Comparison of ENCODE assay signal across 15 cellular contexts in the genomic region with DNA sequence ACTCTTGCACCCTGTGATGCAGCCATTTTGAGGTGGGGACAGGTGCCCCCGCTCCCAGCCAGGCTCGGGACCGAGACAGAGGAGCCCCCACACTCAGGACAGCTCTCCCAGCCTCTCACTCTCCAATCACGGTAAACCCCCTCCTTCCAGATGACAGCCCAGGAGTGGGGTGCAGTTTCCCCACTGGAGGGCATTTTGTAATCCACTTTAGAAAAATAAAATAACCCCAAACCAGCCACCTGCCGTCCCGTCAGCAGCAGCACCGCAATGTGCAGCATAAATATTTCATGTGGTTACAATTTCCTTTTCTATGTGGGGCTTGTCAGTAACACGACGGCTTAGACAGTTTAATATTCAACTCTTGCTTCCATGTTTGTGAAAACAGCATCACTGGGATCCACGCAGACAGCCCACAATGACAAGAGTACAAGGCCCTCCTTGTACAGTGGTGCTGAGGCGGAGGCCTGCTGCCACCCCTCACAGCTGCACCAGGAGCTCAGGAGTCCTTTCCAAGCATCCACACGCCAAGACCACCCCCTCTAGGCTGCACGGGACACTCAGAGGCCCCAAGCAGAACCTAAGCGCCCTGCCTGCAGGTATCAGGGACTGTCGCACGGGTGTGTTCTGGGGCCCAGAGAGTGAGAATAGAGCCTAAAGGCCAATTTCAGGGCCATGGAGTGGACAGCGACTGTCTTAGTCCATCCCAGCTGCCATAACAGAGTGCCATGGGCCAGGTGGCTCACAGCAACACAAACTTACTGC.
DNase-seq lines count a peak whose midpoint lies in the region.
"Had no signal": no experiment of that assay in that cellular context is flagged by ENCODE, and none has a peak within 500 bp of the region (broad histone marks: within the 10 kb centered on the region; RNA-seq: fewer than 3 reads in every experiment).

No MANE protein-coding gene starts in this region.

- peak overlapping the region; percentile 30 for H3K27ac ChIP-seq in temporal lobe (ENCODE audit: low read depth, low read length)
- H3K27ac ChIP-seq: A549, adrenal gland, left ventricle myocardium inferior, SJSA1, thoracic aorta had no signal

- intact Hi-C loops in head of caudate nucleus (cut with DNase I) = no loop called here

- peak; percentile 70 for DNase-seq in activated CD8-positive, alpha-beta memory T cell treated with anti-CD3 and anti-CD28 coated beads for 24 hours
- no peak for DNase-seq in activated CD8-positive, alpha-beta memory T cell treated with anti-CD3 and anti-CD28 coated beads, Interleukin-2, amount 50 U/mL, for 4 hours
- peak; percentile 51 for DNase-seq in activated CD4-positive, alpha-beta T cell treated with anti-CD3 and anti-CD28 coated beads, Interleukin-2, amount 50 U/mL, for 1 hour
- peak in 24 of 42 donors; percentile 19 to 62 (median 43) for DNase-seq in head of caudate nucleus
- no peak for DNase-seq in NCI-H1092 treated with DMSO at 0.1 percent for 48 hours (lab: John Stamatoyannopoulos, UW)
- DNase-seq in COLO829 (ENCODE audit: low spot score) = no peak
- DNase-seq in NCI-H146 (lab: John Stamatoyannopoulos, UW) = no peak
- DNase-seq: erythroblast, left ventricle myocardium inferior, NCI-H1105 treated with DMSO at 0.1 percent for 48 hours had no signal

Comparison
In these comparisons a context has a peak if more than half of its experiments do, and no peak if none do; other contexts are left out.
1. DNase-seq: peak in activated CD8-positive, alpha-beta memory T cell treated with anti-CD3 and anti-CD28 coated beads for 24 hours (single experiment), activated CD4-positive, alpha-beta T cell treated with anti-CD3 and anti-CD28 coated beads, Interleukin-2, amount 50 U/mL, for 1 hour (single experiment) and head of caudate nucleus (24 of 42); none in activated CD8-positive, alpha-beta memory T cell treated with anti-CD3 and anti-CD28 coated beads, Interleukin-2, amount 50 U/mL, for 4 hours (single experiment), NCI-H1092 treated with DMSO at 0.1 percent for 48 hours (single experiment), COLO829 (single experiment) and NCI-H146 (single experiment).